Comparison of ENCODE assay signal across 1 cellular context in genomic region chr10:86753638-86754434, GRCh38.
A peak's percentile ranks its signal among the peaks of the same experiment; 100 is the strongest.
TF ChIP-seq lines count a peak whose summit lies in the region.

No MANE protein-coding gene starts in this region.

TF ChIP-seq in HepG2, 621 proteins besides CTCF, POLR2A, EP300 and RAD21:
- no peak for TF ChIP-seq ZNF430 (CRISPR knock-in tag; IDR thresholded peaks at IDR 0.05)
- peak; percentile 79 for TF ChIP-seq BHLHE40 (IDR thresholded peaks at IDR 0.05; ENCODE audit: low read length)
- no peak for TF ChIP-seq ZNF496 (CRISPR knock-in tag; IDR thresholded peaks at IDR 0.05; ENCODE audit: insufficient replicate concordance)
- no peak for TF ChIP-seq ZNF567 (CRISPR knock-in tag; IDR thresholded peaks at IDR 0.05; ENCODE audit: borderline replicate concordance)
- peak; percentile 23; the same call in 1 of the 2 replicates for TF ChIP-seq USF2 (IDR thresholded peaks at IDR 0.05; ENCODE audit: low read depth, low read length)
- TF ChIP-seq USF2 (CRISPR knock-in tag; IDR thresholded peaks at IDR 0.05; ENCODE audit: borderline replicate concordance) = peak; percentile 42; the same call in 1 of the 2 replicates
- no peak for TF ChIP-seq NFKB2 (CRISPR knock-in tag; IDR thresholded peaks at IDR 0.05; ENCODE audit: borderline replicate concordance)
